8 cellular contexts compared by ENCODE assay signal in genomic region chr9:136482046-136482792, GRCh38. TPM values are rescaled to one million over a fixed set of nuclear protein-coding genes. Genes with fewer than 3 reads are reported as not detected.
A peak's percentile ranks its signal among the peaks of the same experiment; 100 is the strongest.
DNase-seq lines count a peak whose midpoint lies in the region; ATAC-seq, FAIRE-seq and TF ChIP-seq lines count a peak whose summit lies in the region.

No MANE protein-coding gene starts in this region.

- ATAC-seq in heart left ventricle (no peak), left cardiac atrium (no peak), HG02642 (IDR thresholded peaks at IDR 0.05; ENCODE audit: poor library complexity, unreplicated experiment) (no peak)

- peak overlapping the region; percentile 72 to 100 (median 94) for H3K4me3 ChIP-seq in heart left ventricle
- peak overlapping the region; percentile 99 for H3K4me3 ChIP-seq in adipocyte (ENCODE audit: low read length)
- peak overlapping the region; percentile 64 for H3K4me3 ChIP-seq in iPS-15b (ENCODE audit: low read depth, low read length)
- H3K4me3 ChIP-seq in spleen: peak overlapping the region; percentile 82 to 97 (median 86)

- intact Hi-C loops in heart left ventricle (cut with DNase I): loop anchor here in 6 of 10 donors (2.0 to 10.0 kb wide), 4 partner anchors 63 to 309 kb away; partner anchors contain the start of genes NOTCH1 (in 2 of the 6) and TMEM141 (in 1 of the 6)
- intact Hi-C loops in left cardiac atrium (cut with DNase I): no loop called here
- intact Hi-C loops in spleen (cut with DNase I; ENCODE audit: low total_unique reads): loop anchor here (10.0 kb wide), 1 partner anchor 53 kb away; no protein-coding TSS in a partner anchor

- H3K4me1 ChIP-seq in heart left ventricle: peaks cover 13 to 36% (median 26%) of the 10 kb centered on the region in 12 donors
- H3K4me1 ChIP-seq in adipocyte (ENCODE audit: control insufficient read depth, insufficient read depth, low read length): peaks cover 21% of the 10 kb centered on the region
- H3K4me1 ChIP-seq in iPS-15b (ENCODE audit: control insufficient read depth, insufficient read depth, low read length): peaks cover 5% of the 10 kb centered on the region
- H3K4me1 ChIP-seq in spleen: peaks cover 34 to 86% (median 70%) of the 10 kb centered on the region in 6 donors

- TF ChIP-seq POLR2A in heart left ventricle (IDR thresholded peaks at IDR 0.05) (no peak), spleen (IDR thresholded peaks at IDR 0.05) (no peak)

- no peak for FAIRE-seq in D721Med (lab: Jason Lieb, UNC)

- H3K9me3 ChIP-seq in heart left ventricle: no peaks in the 10 kb centered on the region
- no peaks in the 10 kb centered on the region for H3K9me3 ChIP-seq in adipocyte (ENCODE audit: control insufficient read depth, low read length)
- H3K9me3 ChIP-seq in iPS-15b (ENCODE audit: control insufficient read depth, insufficient read depth, low read length): no peaks in the 10 kb centered on the region
- no peaks in the 10 kb centered on the region for H3K9me3 ChIP-seq in spleen

- WGBS in heart left ventricle, 4 donors: 1 to 3% (median 2%) methylated on average over 17 to 39 of the region's 39 CpGs
- WGBS in spleen, 5 donors: 0% methylated on average over 21 to 39 of the region's 39 CpGs

- H3K27me3 ChIP-seq in heart left ventricle (no peaks in the 10 kb centered on the region), adipocyte (replicated peaks; ENCODE audit: control insufficient read depth, insufficient read depth, low read length) (peaks cover 6% of the 10 kb centered on the region), iPS-15b (ENCODE audit: control insufficient read depth, insufficient read depth, low read length) (no peaks in the 10 kb centered on the region), spleen (replicated peaks in 1 of 7) (no peaks in the 10 kb centered on the region)

- H3K9ac ChIP-seq in adipocyte (ENCODE audit: low read length) (peak overlapping the region; percentile 97), iPS-15b (ENCODE audit: low read depth, low read length) (peak overlapping the region; percentile 84)

- H3K36me3 ChIP-seq in heart left ventricle (peaks cover 0 to 32% (median 15%) of the 10 kb centered on the region in 9 donors), adipocyte (ENCODE audit: control insufficient read depth, insufficient read depth, low read length, severe bottlenecking) (peaks cover 4% of the 10 kb centered on the region), iPS-15b (ENCODE audit: control insufficient read depth, insufficient read depth, low read length) (peaks cover 6% of the 10 kb centered on the region), spleen (peaks cover 0 to 35% (median 13%) of the 10 kb centered on the region in 6 donors)

- TF ChIP-seq CTCF in heart left ventricle (IDR thresholded peaks at IDR 0.05) (no peak), spleen (IDR thresholded peaks at IDR 0.05 in 8 of 11, conservative IDR thresholded peaks at IDR 0.05 in 3 of 11) (no peak), D721Med (IDR thresholded peaks at IDR 0.05; ENCODE audit: insufficient read depth, missing control alignments) (no peak)

- peak overlapping the region; percentile 90 to 100 (median 97) for H3K27ac ChIP-seq in heart left ventricle
- peak overlapping the region; percentile 96 to 100 (median 98) for H3K27ac ChIP-seq in spleen

- no peak for DNase-seq in heart left ventricle
- no peak for DNase-seq in left cardiac atrium
- DNase-seq in NCI-H226: peak; percentile 6
- peak; percentile 84 for DNase-seq in adipocyte (ENCODE audit: low read depth)
- DNase-seq in spleen: no peak
- DNase-seq in D721Med (ENCODE audit: insufficient read length, low spot score): no peak

RNA-seq across cellular contexts. Expression of gene SEC16A, which starts 0.6 kb away (rescaled TPM):
- 10 to 100 TPM; 21.1 to 53.3 (median 30.2) TPM for total RNA-seq in heart left ventricle
- 10 to 100 TPM; 20.9 to 29.9 TPM for polyA plus RNA-seq in heart left ventricle
- 10 to 100 TPM; 27.4 to 40.8 TPM for total RNA-seq in left cardiac atrium
- 10 to 100 TPM; 74.6 to 92.1 (median 87.8) TPM for total RNA-seq in spleen
- 10 to 100 TPM; 35.0 to 58.9 (median 52.6) TPM for polyA plus RNA-seq in spleen

RNA-seq across cellular contexts. Expression of gene INPP5E, which starts 42.6 kb away (rescaled TPM):
- total RNA-seq in heart left ventricle (10 to 100 TPM in 3 of 9 donors, 1 to 10 TPM in 6; 7.3 to 11.7 (median 9.5) TPM), left cardiac atrium (10 to 100 TPM in 1 of 2 donors, 1 to 10 TPM in 1; 9.5 to 10.1 TPM), spleen (10 to 100 TPM; 13.1 to 25.3 (median 18.7) TPM)
- polyA plus RNA-seq in heart left ventricle (1 to 10 TPM; 6.4 to 8.0 TPM), spleen (10 to 100 TPM in 2 of 3 donors, 1 to 10 TPM in 1; 7.8 to 20.3 (median 15.7) TPM)

Comparison
In these comparisons a context has a peak if more than half of its experiments do, and no peak if none do; other contexts are left out.
1. intact Hi-C loops: an anchor here in heart left ventricle (2.0 to 10.0 kb wide) and spleen (10.0 kb wide); none called in left cardiac atrium.
2. DNase-seq: peak in NCI-H226 (single experiment) and adipocyte (single experiment); none in heart left ventricle (0 of 5), left cardiac atrium (single experiment), spleen (single experiment) and D721Med (single experiment).
3. Peak in every context shown above with its lines, with median percentiles within 50 percentile points of each other: H3K4me3 ChIP-seq.